10 cellular contexts compared by ENCODE assay signal in genomic region chr6:89985744-89986493, GRCh38.
A peak's percentile ranks its signal among the peaks of the same experiment; 100 is the strongest.
DNase-seq lines count a peak whose midpoint lies in the region; ATAC-seq and TF ChIP-seq lines count a peak whose summit lies in the region.
"Had no signal": no experiment of that assay in that cellular context is flagged by ENCODE, and none has a peak within 500 bp of the region (broad histone marks: within the 10 kb centered on the region; RNA-seq: fewer than 3 reads in every experiment).

No MANE protein-coding gene starts in this region.

- H3K4me3 Mint-ChIP-seq in activated B cell treated with CpG ODN at 0.5 μM for 24 hours, result no peak overlapping the region

- H3K27ac ChIP-seq in effector memory CD4-positive, alpha-beta T cell (ENCODE audit: insufficient read depth, low read length, poor library complexity, severe bottlenecking), result no peak overlapping the region
- H3K27ac ChIP-seq: prostate gland had no signal

- peaks cover 24% of the 10 kb centered on the region for H3K4me1 Mint-ChIP-seq in activated B cell treated with CpG ODN at 0.5 μM for 24 hours

- no peak overlapping the region for H3K4me3 ChIP-seq in effector memory CD4-positive, alpha-beta T cell (ENCODE audit: insufficient read depth, low read depth, low read length, poor library complexity, severe bottlenecking)
- H3K4me3 ChIP-seq: prostate gland had no signal

- in situ Hi-C loops in KBM-7 (cut with MboI; ENCODE audit: low pct_unique_long_range_greater_than_20kb, low sequenced_read_pairs), result no loop called here

- TF ChIP-seq CTCF in activated B cell treated with CpG ODN at 0.5 μM for 24 hours (IDR thresholded peaks at IDR 0.05), result no peak

- no peaks in the 10 kb centered on the region for H3K27me3 Mint-ChIP-seq in activated B cell treated with CpG ODN at 0.5 μM for 24 hours

- H3K27ac Mint-ChIP-seq in activated B cell treated with CpG ODN at 0.5 μM for 24 hours, result peak overlapping the region; percentile 59

- intact Hi-C loops in activated B cell treated with CpG ODN at 0.5 μM for 24 hours (cut with micrococcal nuclease), result no loop called here
- intact Hi-C loops in head of caudate nucleus (cut with DNase I), result loop anchor here (10.0 kb wide), 3 partner anchors 49 to 229 kb away; no protein-coding TSS in a partner anchor
- intact Hi-C loops in posterior cingulate gyrus (cut with DNase I), result loop anchor here (5.0 kb wide), 2 partner anchors 86 to 311 kb away; partner anchors contain the start of gene BACH2

- no peaks in the 10 kb centered on the region for H3K27me3 ChIP-seq in effector memory CD4-positive, alpha-beta T cell (replicated peaks; ENCODE audit: control insufficient read depth, insufficient read depth, low read length, poor library complexity, severe bottlenecking)

- POLR2A ChIA-PET in activated B cell treated with CpG ODN at 0.5 μM for 24 hours (lab: Charles Lee), result interaction anchor here (0.6 kb wide), 1 partner anchor 28 kb away, joined by 3 read pairs; no protein-coding TSS in a partner anchor

- CTCF ChIA-PET in activated B cell treated with CpG ODN at 0.5 μM for 24 hours (lab: Charles Lee), result interaction anchor here (1.4 to 3.0 kb wide), 3 partner anchors 15 to 231 kb away, joined by 3 to 8 read pairs (median 5); no protein-coding TSS in a partner anchor

- peak; percentile 80 for DNase-seq in GM03348 (ENCODE audit: low spot score)
- DNase-seq in activated B cell treated with CpG ODN at 0.5 μM for 24 hours, result no peak
- peak in 39 of 42 donors; percentile 20 to 79 (median 54) for DNase-seq in head of caudate nucleus
- DNase-seq in posterior cingulate gyrus, result peak in 8 of 10 donors; percentile 12 to 90 (median 33)
- no peak for DNase-seq in effector memory CD4-positive, alpha-beta T cell
- no peak for DNase-seq in central memory CD4-positive, alpha-beta T cell
- no peak for DNase-seq in KBM-7

- H3K9me3 Mint-ChIP-seq in activated B cell treated with CpG ODN at 0.5 μM for 24 hours, result no peaks in the 10 kb centered on the region

- H3K9me3 ChIP-seq in effector memory CD4-positive, alpha-beta T cell (ENCODE audit: control insufficient read depth, low read length), result no peaks in the 10 kb centered on the region
- H3K9me3 ChIP-seq: prostate gland had no signal

- no peaks in the 10 kb centered on the region for H3K4me1 ChIP-seq in effector memory CD4-positive, alpha-beta T cell (ENCODE audit: control insufficient read depth, insufficient read depth, low read length, poor library complexity, severe bottlenecking)
- H3K4me1 ChIP-seq: prostate gland had no signal

- H3K36me3 Mint-ChIP-seq in activated B cell treated with CpG ODN at 0.5 μM for 24 hours (ENCODE audit: low read depth), result peaks cover 77% of the 10 kb centered on the region

- no peak for ATAC-seq in activated B cell treated with CpG ODN at 0.5 μM for 24 hours (ENCODE audit: low read depth)
- ATAC-seq in GM19324 (IDR thresholded peaks at IDR 0.05; ENCODE audit: low FRiP score, unreplicated experiment), result no peak
- ATAC-seq: Panc1 had no signal

- H3K36me3 ChIP-seq in effector memory CD4-positive, alpha-beta T cell (ENCODE audit: control insufficient read depth, insufficient read depth, low read length), result no peaks in the 10 kb centered on the region
- H3K36me3 ChIP-seq: prostate gland had no signal

Comparison
In these comparisons a context has a peak if more than half of its experiments do, and no peak if none do; other contexts are left out.
1. DNase-seq: peak in GM03348 (single experiment), head of caudate nucleus (39 of 42) and posterior cingulate gyrus (8 of 10); none in activated B cell treated with CpG ODN at 0.5 μM for 24 hours (single experiment), effector memory CD4-positive, alpha-beta T cell (0 of 3), central memory CD4-positive, alpha-beta T cell (single experiment) and KBM-7 (single experiment).